Comparison of ENCODE assay signal across 1 cellular context in the genomic region with DNA sequence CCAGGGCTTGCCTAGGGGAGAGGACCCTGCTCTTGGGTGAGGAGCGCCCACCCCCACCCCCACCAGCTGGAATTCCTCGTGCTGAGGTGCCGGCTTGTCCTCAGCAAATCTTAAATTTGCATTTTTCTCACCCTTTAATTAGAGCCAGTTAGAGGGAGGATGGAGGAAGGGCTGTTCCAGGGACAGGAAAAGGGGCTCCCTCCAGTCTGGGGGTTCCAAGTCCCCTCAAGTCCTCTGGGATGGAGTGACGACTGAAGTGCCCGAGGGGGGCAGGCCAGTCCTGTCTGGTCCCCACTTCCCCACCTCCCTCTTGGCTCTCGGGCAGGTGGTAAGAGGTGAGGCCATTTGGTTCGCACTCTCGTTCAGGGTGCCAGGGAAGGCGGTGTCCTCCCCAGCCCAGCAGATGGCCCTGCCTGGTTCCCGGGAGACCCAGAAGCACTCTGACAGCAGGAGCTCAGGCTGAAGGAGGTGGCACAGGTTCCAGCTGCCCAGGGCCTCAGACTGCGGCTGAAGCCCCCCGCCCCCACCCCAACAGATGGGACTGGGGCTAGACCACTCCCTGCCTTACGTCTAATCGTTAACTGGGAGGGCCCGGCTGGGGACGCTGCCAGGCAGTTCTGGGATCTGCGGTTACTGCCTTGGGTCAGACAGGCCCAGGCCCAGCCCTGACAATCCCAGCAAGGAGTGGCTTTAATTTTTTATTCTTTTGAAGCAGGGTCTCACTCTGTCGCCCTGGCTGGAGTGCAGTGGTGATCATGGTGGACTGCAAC.
TF ChIP-seq lines count a peak whose summit lies in the region.

No MANE protein-coding gene starts in this region.

TF ChIP-seq in HEK293, 187 proteins besides CTCF, POLR2A, EP300 and RAD21 (continued from another document):
- TF ChIP-seq, protein P1, sequence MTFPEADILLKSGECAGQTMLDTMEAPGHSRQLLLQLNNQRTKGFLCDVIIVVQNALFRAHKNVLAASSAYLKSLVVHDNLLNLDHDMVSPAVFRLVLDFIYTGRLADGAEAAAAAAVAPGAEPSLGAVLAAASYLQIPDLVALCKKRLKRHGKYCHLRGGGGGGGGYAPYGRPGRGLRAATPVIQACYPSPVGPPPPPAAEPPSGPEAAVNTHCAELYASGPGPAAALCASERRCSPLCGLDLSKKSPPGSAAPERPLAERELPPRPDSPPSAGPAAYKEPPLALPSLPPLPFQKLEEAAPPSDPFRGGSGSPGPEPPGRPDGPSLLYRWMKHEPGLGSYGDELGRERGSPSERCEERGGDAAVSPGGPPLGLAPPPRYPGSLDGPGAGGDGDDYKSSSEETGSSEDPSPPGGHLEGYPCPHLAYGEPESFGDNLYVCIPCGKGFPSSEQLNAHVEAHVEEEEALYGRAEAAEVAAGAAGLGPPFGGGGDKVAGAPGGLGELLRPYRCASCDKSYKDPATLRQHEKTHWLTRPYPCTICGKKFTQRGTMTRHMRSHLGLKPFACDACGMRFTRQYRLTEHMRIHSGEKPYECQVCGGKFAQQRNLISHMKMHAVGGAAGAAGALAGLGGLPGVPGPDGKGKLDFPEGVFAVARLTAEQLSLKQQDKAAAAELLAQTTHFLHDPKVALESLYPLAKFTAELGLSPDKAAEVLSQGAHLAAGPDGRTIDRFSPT (tag by site-specific recombination; IDR thresholded peaks at IDR 0.05): peak; percentile 74
- no peak for TF ChIP-seq ZNF404 (tag by site-specific recombination; IDR thresholded peaks at IDR 0.05)
- TF ChIP-seq SP3 (tag by site-specific recombination; IDR thresholded peaks at IDR 0.05): peak; percentile 29; the same call in 1 of the 2 replicates
- TF ChIP-seq ZNF785 (tag by site-specific recombination; IDR thresholded peaks at IDR 0.05): no peak
- TF ChIP-seq ZNF350 (tag by site-specific recombination; IDR thresholded peaks at IDR 0.05): no peak
- no peak for TF ChIP-seq ZNF112 (tag by site-specific recombination; IDR thresholded peaks at IDR 0.05)
- peak; percentile 13; the same call in 1 of the 2 replicates for TF ChIP-seq KLF8 (tag by site-specific recombination; IDR thresholded peaks at IDR 0.05)
- TF ChIP-seq ZSCAN30 (tag by site-specific recombination; IDR thresholded peaks at IDR 0.05): no peak
- TF ChIP-seq WT1 (tag by site-specific recombination; IDR thresholded peaks at IDR 0.05): 0 out of 2 replicates have a peak, but pooled peaks have one; percentile 22
- TF ChIP-seq KLF9 (tag by site-specific recombination; IDR thresholded peaks at IDR 0.05; ENCODE audit: low read depth): no peak
- TF ChIP-seq, protein P2, sequence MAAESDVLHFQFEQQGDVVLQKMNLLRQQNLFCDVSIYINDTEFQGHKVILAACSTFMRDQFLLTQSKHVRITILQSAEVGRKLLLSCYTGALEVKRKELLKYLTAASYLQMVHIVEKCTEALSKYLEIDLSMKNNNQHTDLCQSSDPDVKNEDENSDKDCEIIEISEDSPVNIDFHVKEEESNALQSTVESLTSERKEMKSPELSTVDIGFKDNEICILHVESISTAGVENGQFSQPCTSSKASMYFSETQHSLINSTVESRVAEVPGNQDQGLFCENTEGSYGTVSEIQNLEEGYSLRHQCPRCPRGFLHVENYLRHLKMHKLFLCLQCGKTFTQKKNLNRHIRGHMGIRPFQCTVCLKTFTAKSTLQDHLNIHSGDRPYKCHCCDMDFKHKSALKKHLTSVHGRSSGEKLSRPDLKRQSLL (tag by site-specific recombination; IDR thresholded peaks at IDR 0.05): no peak
- TF ChIP-seq ZNF548 (tag by site-specific recombination; IDR thresholded peaks at IDR 0.05): no peak
- TF ChIP-seq HOXD13 (CRISPR knock-in tag; IDR thresholded peaks at IDR 0.05; ENCODE audit: borderline replicate concordance): no peak
